Comparison of ENCODE assay signal across 8 cellular contexts in the genomic region with DNA sequence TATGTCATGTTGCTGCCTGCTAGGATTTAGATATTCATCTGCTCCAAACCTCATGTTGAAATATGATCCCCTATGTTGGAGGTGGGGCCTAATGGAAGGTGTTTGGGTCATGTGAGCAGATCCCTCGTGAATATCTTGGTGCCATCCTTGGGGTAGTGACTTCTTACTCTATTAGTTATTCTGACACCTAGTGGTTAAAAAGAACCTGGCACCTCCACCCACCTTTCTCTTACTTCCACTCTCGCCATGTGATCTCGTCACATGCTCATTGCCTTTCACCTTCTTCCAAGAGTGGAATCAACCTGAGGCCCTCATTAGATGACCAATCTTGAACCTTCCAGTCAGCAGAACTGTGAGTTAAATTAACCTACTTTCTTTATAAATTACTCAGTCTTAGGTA.
DNase-seq lines count a peak whose midpoint lies in the region; ATAC-seq lines count a peak whose summit lies in the region.

No MANE protein-coding gene starts in this region.

- peak; percentile 1 for DNase-seq in A172 (ENCODE audit: low spot score)
- peak; percentile 25 for DNase-seq in NCI-H748 treated with DMSO at 0.1 percent for 48 hours (lab: John Stamatoyannopoulos, UW)
- DNase-seq in iPS DF 4.7 (ENCODE audit: extremely low read depth, low spot score), result peak; percentile 28
- DNase-seq in hypothalamus (lab: John Stamatoyannopoulos, UW), result no peak
- no peak for DNase-seq in ureter (ENCODE audit: low spot score)
- DNase-seq in activated gamma-delta T cell treated with Interleukin-2 at 50 U/mL for 16 hours, result no peak

- ATAC-seq in GM18858 (IDR thresholded peaks at IDR 0.05; ENCODE audit: unreplicated experiment) (peak; percentile 87), HG02943 (IDR thresholded peaks at IDR 0.05; ENCODE audit: low read depth, unreplicated experiment) (peak; percentile 83)

Comparison
In these comparisons a context has a peak if more than half of its experiments do, and no peak if none do; other contexts are left out.
1. DNase-seq: peak in A172 (single experiment), NCI-H748 treated with DMSO at 0.1 percent for 48 hours (single experiment) and iPS DF 4.7 (single experiment); none in hypothalamus (0 of 51), ureter (single experiment) and activated gamma-delta T cell treated with Interleukin-2 at 50 U/mL for 16 hours (single experiment).